Comparison of ENCODE assay signal across 19 cellular contexts in genomic region chr11:110029714-110030113, GRCh38.
"Had no signal": no experiment of that assay in that cellular context is flagged by ENCODE, and none has a peak within 500 bp of the region (broad histone marks: within the 10 kb centered on the region; RNA-seq: fewer than 3 reads in every experiment).

No MANE protein-coding gene starts in this region.

- ATAC-seq: activated CD4-positive, alpha-beta T cell treated with anti-CD3 and anti-CD28 coated beads for 36 hours; gastroesophageal sphincter; psoas muscle; sciatic nerve; stimulated activated naive CD8-positive, alpha-beta T cell treated with anti-CD3 and anti-CD28 coated beads, Interleukin-15, amount 100 ng/mL, for 72 hours; T-cell; WTC11 had no signal

- H3K27me3 ChIP-seq: gastroesophageal sphincter, ovary, suprapubic skin, transverse colon, vagina had no signal

- H3K9me3 ChIP-seq: gastroesophageal sphincter, ovary, psoas muscle, suprapubic skin, transverse colon, vagina had no signal

- DNase-seq: activated CD4-positive, alpha-beta memory T cell treated with anti-CD3 and anti-CD28 coated beads for 36 hours; activated CD4-positive, alpha-beta T cell treated with anti-CD3 and anti-CD28 coated beads for 36 hours; activated naive CD4-positive, alpha-beta T cell treated with Interleukin-2 at 50 U/mL for 16 hours; activated naive CD8-positive, alpha-beta T cell treated with anti-CD3 and anti-CD28 coated beads, Interleukin-2, amount 10 ng/mL, durations not matched to agents 7 days and 5 days; activated T-cell treated with anti-CD3 and anti-CD28 coated beads for 4 hours; amygdala; erythroblast; ovary; psoas muscle; stimulated activated CD4-positive, alpha-beta T cell treated with anti-CD3 and anti-CD28 coated beads, Interleukin-4, amount 100 ng/mL, for 1 hour; stimulated activated naive CD8-positive, alpha-beta T cell treated with anti-CD3 and anti-CD28 coated beads, Interleukin-15, amount 100 ng/mL, for 72 hours; T-cell; transverse colon had no signal

- H3K27ac ChIP-seq: gastroesophageal sphincter, ovary, psoas muscle, suprapubic skin, transverse colon, vagina had no signal

- H3K36me3 ChIP-seq: gastroesophageal sphincter, ovary, suprapubic skin, transverse colon, vagina had no signal

- H3K4me3 ChIP-seq: gastroesophageal sphincter, ovary, psoas muscle, smooth muscle cell, suprapubic skin, transverse colon, vagina had no signal

- H3K4me1 ChIP-seq: gastroesophageal sphincter, psoas muscle, suprapubic skin, transverse colon, vagina had no signal
